ENCODE assay signal across 10 cellular contexts in the genomic region with DNA sequence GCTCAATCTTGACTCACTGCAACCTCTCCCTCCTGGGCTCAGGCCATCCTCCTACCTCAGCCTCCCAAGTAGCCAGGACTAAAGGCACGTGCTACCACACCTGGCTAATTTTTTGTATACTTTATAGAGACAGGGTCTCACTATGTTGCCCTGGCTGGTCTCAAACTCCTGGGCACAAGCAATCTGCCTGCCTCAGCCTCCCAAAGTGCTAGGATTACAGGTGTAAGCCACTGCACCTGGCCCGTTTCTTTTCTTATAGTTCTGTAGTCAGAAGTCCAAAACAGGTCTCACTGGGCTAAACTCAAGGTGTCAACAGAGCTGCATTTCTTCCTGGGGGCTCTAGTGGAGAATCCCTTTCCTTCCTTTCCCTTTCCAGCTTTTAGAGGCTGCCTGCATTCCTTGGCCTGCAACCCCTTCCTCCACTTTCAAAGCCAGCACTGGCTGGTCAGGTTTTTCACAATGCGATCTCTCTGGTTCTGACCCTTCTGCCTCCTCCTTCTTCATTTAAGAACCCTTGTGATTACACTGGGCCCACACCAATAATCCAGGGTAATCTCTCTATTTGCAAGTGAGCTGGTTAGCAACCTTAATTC. TPM values are rescaled to one million over a fixed set of nuclear protein-coding genes. Genes with fewer than 3 reads are reported as not detected.
DNase-seq lines count a peak whose midpoint lies in the region; ATAC-seq and TF ChIP-seq lines count a peak whose summit lies in the region.
"Had no signal": no experiment of that assay in that cellular context is flagged by ENCODE, and none has a peak within 500 bp of the region (broad histone marks: within the 10 kb centered on the region; RNA-seq: fewer than 3 reads in every experiment).

No MANE protein-coding gene starts in this region.

- H3K27me3 ChIP-seq in heart left ventricle (no peaks in the 10 kb centered on the region), mesendoderm (ENCODE audit: insufficient read depth, low read length, poor library complexity) (no peaks in the 10 kb centered on the region), upper lobe of left lung (no peaks in the 10 kb centered on the region)

- H3K4me2 ChIP-seq in mesendoderm (ENCODE audit: low read length): no peak overlapping the region
- H3K4me2 ChIP-seq: SK-N-SH had no signal

- H3K36me3 Mint-ChIP-seq in activated T-cell treated with anti-CD3 and anti-CD28 coated beads, Interleukin-2, amount 50 U/mL, for 4 hours (ENCODE audit: insufficient read depth): peaks cover 1% of the 10 kb centered on the region

- H3K4me3 ChIP-seq in heart left ventricle (no peak overlapping the region), mesendoderm (ENCODE audit: low read length) (no peak overlapping the region), upper lobe of left lung (no peak overlapping the region)

- no peaks in the 10 kb centered on the region for H3K9me3 Mint-ChIP-seq in activated T-cell treated with anti-CD3 and anti-CD28 coated beads, Interleukin-2, amount 50 U/mL, for 4 hours

- H2BK15ac ChIP-seq in mesendoderm (replicated peaks; ENCODE audit: low read depth): no peak overlapping the region

- H3K4me1 Mint-ChIP-seq in activated T-cell treated with anti-CD3 and anti-CD28 coated beads, Interleukin-2, amount 50 U/mL, for 4 hours (ENCODE audit: low read depth): peaks cover 89% of the 10 kb centered on the region

- intact Hi-C loops in heart left ventricle (cut with DNase I) (no loop called here), cardiac septum (cut with DNase I) (no loop called here)

- H3K79me2 ChIP-seq in mesendoderm (ENCODE audit: control insufficient read depth, insufficient read depth, low read length): no peaks in the 10 kb centered on the region

- H3K27ac ChIP-seq in heart left ventricle (peak overlapping the region in 10 of 12 donors; percentile 72 to 89 (median 86)), mesendoderm (ENCODE audit: low read depth, low read length) (no peak overlapping the region), upper lobe of left lung (peak overlapping the region in 3 of 4 donors; percentile 36 to 76 (median 59))

- H3K4me1 ChIP-seq in heart left ventricle (peaks cover 7 to 95% (median 65%) of the 10 kb centered on the region in 12 donors), mesendoderm (ENCODE audit: control insufficient read depth, low read depth, low read length) (peaks cover 7% of the 10 kb centered on the region), upper lobe of left lung (peaks cover 32 to 64% (median 40%) of the 10 kb centered on the region in 4 donors)

- no peak for ATAC-seq in heart left ventricle
- no peak for ATAC-seq in activated T-cell treated with anti-CD3 and anti-CD28 coated beads, Interleukin-2, amount 50 U/mL, for 4 hours
- no peak for ATAC-seq in upper lobe of left lung (ENCODE audit: low FRiP score in 2 of 2)
- ATAC-seq: right cardiac atrium had no signal

- no peak overlapping the region for H2BK5ac ChIP-seq in mesendoderm (ENCODE audit: low read length)

- H3K18ac ChIP-seq in mesendoderm (ENCODE audit: low read length): no peak overlapping the region

- H3K4me3 Mint-ChIP-seq in activated T-cell treated with anti-CD3 and anti-CD28 coated beads, Interleukin-2, amount 50 U/mL, for 4 hours: no peak overlapping the region

- H3K9me3 ChIP-seq in heart left ventricle: peaks cover 0 to under 1% (median 0%) of the 10 kb centered on the region in 12 donors
- H3K9me3 ChIP-seq in upper lobe of left lung: no peaks in the 10 kb centered on the region
- H3K9me3 ChIP-seq: SK-N-SH had no signal

- H3K79me1 ChIP-seq in mesendoderm (ENCODE audit: low read length): no peaks in the 10 kb centered on the region

- H3K36me3 ChIP-seq in heart left ventricle (peaks cover 0 to 18% (median 3%) of the 10 kb centered on the region in 9 donors), mesendoderm (ENCODE audit: control insufficient read depth, insufficient read depth, low read length) (no peaks in the 10 kb centered on the region), upper lobe of left lung (peaks cover 0 to 16% (median 0%) of the 10 kb centered on the region in 4 donors)

- H4K8ac ChIP-seq in mesendoderm (ENCODE audit: low read depth, low read length): no peak overlapping the region

- TF ChIP-seq EP300 in upper lobe of left lung (IDR thresholded peaks at IDR 0.05): no peak

- TF ChIP-seq POLR2A in heart left ventricle (IDR thresholded peaks at IDR 0.05) (no peak), upper lobe of left lung (IDR thresholded peaks at IDR 0.05) (no peak)

- H3K9ac ChIP-seq in mesendoderm (ENCODE audit: low read length): no peak overlapping the region
- H3K9ac ChIP-seq: SK-N-SH had no signal

- no peak overlapping the region for H2AK5ac ChIP-seq in mesendoderm (ENCODE audit: low read length)

- 97 to 100% (median 97%) methylated on average over 3 of the region's 3 CpGs for WGBS in heart left ventricle, 4 donors
- WGBS in mesendoderm (ENCODE audit: extremely low coverage, insufficient coverage, low lambda C conversion rate): no CpG with 5 or more reads among the region's 3 CpGs
- WGBS in upper lobe of left lung, 2 donors: 95 to 96% methylated on average over 3 of the region's 3 CpGs

- no peak overlapping the region for H3K4ac ChIP-seq in mesendoderm (ENCODE audit: low read depth, low read length)

- no peaks in the 10 kb centered on the region for H3K27me3 Mint-ChIP-seq in activated T-cell treated with anti-CD3 and anti-CD28 coated beads, Interleukin-2, amount 50 U/mL, for 4 hours (ENCODE audit: low read depth)

- DNase-seq in heart left ventricle (peak in 1 of 5 donors; percentile 14), cardiac septum (ENCODE audit: low spot score) (no peak), mesendoderm (peak; percentile 25), upper lobe of left lung (no peak), NCI-H526 (lab: John Stamatoyannopoulos, UW) (no peak), DMS 273 treated with DMSO at 0.1 percent for 48 hours (lab: John Stamatoyannopoulos, UW) (no peak), NCI-H1436 (lab: John Stamatoyannopoulos, UW) (no peak)
- peak; percentile 2 for DNase-seq in activated T-cell treated with anti-CD3 and anti-CD28 coated beads, Interleukin-2, amount 50 U/mL, for 4 hours
- DNase-seq: right cardiac atrium, SK-N-SH had no signal

- TF ChIP-seq CTCF in heart left ventricle (IDR thresholded peaks at IDR 0.05): no peak
- TF ChIP-seq CTCF in upper lobe of left lung (IDR thresholded peaks at IDR 0.05): no peak

- H3K56ac ChIP-seq in mesendoderm (ENCODE audit: low read length): no peak overlapping the region

- H4K5ac ChIP-seq in mesendoderm (ENCODE audit: low read length): no peak overlapping the region

- H3K23ac ChIP-seq in mesendoderm (ENCODE audit: low read length): no peak overlapping the region

- H2BK120ac ChIP-seq in mesendoderm (ENCODE audit: low read depth, low read length): no peak overlapping the region

RNA-seq across cellular contexts. Expression of a gene that starts 16.3 kb away (rescaled TPM):
- total RNA-seq in heart left ventricle (100 to 1,000 TPM in 1 of 9 donors, 10 to 100 TPM in 7, 1 to 10 TPM in 1; 9.2 to 190 (median 18.4) TPM), cardiac septum (19.9 TPM), upper lobe of left lung (10 to 100 TPM; 42.1 to 94.3 (median 79.3) TPM)
- polyA plus RNA-seq in heart left ventricle: 10 to 100 TPM in 1 of 2 donors, 1 to 10 TPM in 1; 7.5 to 12.2 TPM
- 100 to 1,000 TPM; 342 to 390 (median 377) TPM for total RNA-seq in activated T-cell treated with anti-CD3 and anti-CD28 coated beads, Interleukin-2, amount 50 U/mL, for 4 hours
- 4.5 TPM for polyA plus RNA-seq in mesendoderm (2013, experiment 1 of 2)
- polyA plus RNA-seq in mesendoderm (2013, experiment 2 of 2): 4.1 TPM

Comparison
In these comparisons a context has a peak if more than half of its experiments do, and no peak if none do; other contexts are left out.
1. DNase-seq: peak in activated T-cell treated with anti-CD3 and anti-CD28 coated beads, Interleukin-2, amount 50 U/mL, for 4 hours (single experiment) and mesendoderm (single experiment); none in cardiac septum (single experiment), upper lobe of left lung (0 of 2), NCI-H526 (0 of 2), DMS 273 treated with DMSO at 0.1 percent for 48 hours (single experiment) and NCI-H1436 (single experiment).